Comparison of ENCODE assay signal across 8 cellular contexts in genomic region chr6:26122402-26122792, GRCh38. TPM values are rescaled to one million over a fixed set of nuclear protein-coding genes. Genes with fewer than 3 reads are reported as not detected.
DNase-seq lines count a peak whose midpoint lies in the region; ATAC-seq and TF ChIP-seq lines count a peak whose summit lies in the region.

No MANE protein-coding gene starts in this region.

- H3K27me3 ChIP-seq in adipocyte (replicated peaks; ENCODE audit: control insufficient read depth, insufficient read depth, low read length) (no peaks in the 10 kb centered on the region), upper lobe of right lung (no peaks in the 10 kb centered on the region)

- H3K9ac ChIP-seq in adipocyte (ENCODE audit: low read length) = peak overlapping the region; percentile 87

- ATAC-seq in upper lobe of right lung = no peak
- no peak for ATAC-seq in GM19328 (IDR thresholded peaks at IDR 0.05; ENCODE audit: unreplicated experiment)
- no peak for ATAC-seq in HG03442 (IDR thresholded peaks at IDR 0.05; ENCODE audit: unreplicated experiment)

- no peak for TF ChIP-seq CTCF in C4-2B (conservative IDR thresholded peaks at IDR 0.05)
- no peak for TF ChIP-seq CTCF in upper lobe of right lung (IDR thresholded peaks at IDR 0.05)

- intact Hi-C loops in upper lobe of right lung (cut with DNase I) = no loop called here

- DNase-seq in adipocyte (ENCODE audit: low read depth) (no peak), left kidney (ENCODE audit: low read depth, low spot score) (peak; percentile 74), upper lobe of right lung (no peak), HPDE6-E6E7 (ENCODE audit: extremely low spot score) (no peak)

- H3K4me1 ChIP-seq in adipocyte (ENCODE audit: control insufficient read depth, insufficient read depth, low read length) (peaks cover 21% of the 10 kb centered on the region), upper lobe of right lung (peaks cover 9% of the 10 kb centered on the region)

- H3K36me3 ChIP-seq in KOPT-K1 (ENCODE audit: insufficient read depth, low read length) = no peaks in the 10 kb centered on the region
- H3K36me3 ChIP-seq in adipocyte (ENCODE audit: control insufficient read depth, insufficient read depth, low read length, severe bottlenecking) = no peaks in the 10 kb centered on the region
- peaks cover 5% of the 10 kb centered on the region for H3K36me3 ChIP-seq in upper lobe of right lung

- H3K27ac ChIP-seq in C4-2B (peak overlapping the region; percentile 100; the same call in 1 of the 2 replicates), KOPT-K1 (ENCODE audit: low read depth, low read length, poor library complexity, severe bottlenecking) (peak overlapping the region; percentile 99), upper lobe of right lung (peak overlapping the region; percentile 99)

- H3K9me3 ChIP-seq in KOPT-K1 (ENCODE audit: insufficient read depth, low read length, poor library complexity, severe bottlenecking) (no peaks in the 10 kb centered on the region), adipocyte (ENCODE audit: control insufficient read depth, low read length) (no peaks in the 10 kb centered on the region), upper lobe of right lung (no peaks in the 10 kb centered on the region)

- H3K4me3 ChIP-seq in adipocyte (ENCODE audit: low read length) = peak overlapping the region; percentile 98
- peak overlapping the region; percentile 76 for H3K4me3 ChIP-seq in upper lobe of right lung

RNA-seq across cellular contexts. Expression of gene HFE, which starts 35.2 kb away (rescaled TPM):
- 9.2 TPM for total RNA-seq in upper lobe of right lung
